Comparison of ENCODE assay signal across 34 cellular contexts in the genomic region with DNA sequence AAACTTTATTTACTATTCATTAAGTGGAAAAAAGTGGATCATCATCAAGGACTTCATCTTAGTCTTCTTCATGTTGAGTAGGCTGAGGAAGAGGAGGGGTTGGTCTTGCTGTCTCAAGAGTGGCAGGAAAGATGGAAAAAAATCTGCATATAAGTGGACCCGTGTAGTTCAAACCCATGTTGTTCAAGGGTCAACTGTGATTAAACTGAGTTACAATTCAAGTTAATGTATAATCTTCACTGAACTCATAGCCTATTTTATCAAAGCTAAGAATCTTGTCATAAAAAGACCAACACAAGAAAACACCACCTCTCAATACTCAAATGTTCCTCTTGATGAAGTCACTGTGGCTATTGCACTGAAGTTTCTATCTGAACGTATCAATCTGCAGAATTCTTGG.
"Had no signal": no experiment of that assay in that cellular context is flagged by ENCODE, and none has a peak within 500 bp of the region (broad histone marks: within the 10 kb centered on the region; RNA-seq: fewer than 3 reads in every experiment).

No MANE protein-coding gene starts in this region.

- DNase-seq: Karpas-422, Kasumi-1, KG1, MG63, MM.1S, MV-4-11, NCI-H1048, NCI-H1092, NCI-H1092 treated with DMSO at 0.1 percent for 48 hours, NCI-H1105, NCI-H1105 treated with DMSO at 0.1 percent for 48 hours, NCI-H1417, NCI-H1417 treated with DMSO at 0.1 percent for 48 hours, NCI-H1436, NCI-H1436 treated with DMSO at 0.1 percent for 48 hours, NCI-H146, NCI-H1694, NCI-H1694 treated with DMSO at 0.1 percent for 48 hours, NCI-H187, NCI-H187 treated with DMSO at 0.1 percent for 48 hours, NCI-H1930, NCI-H2029, NCI-H2029 treated with DMSO at 0.1 percent for 48 hours, NCI-H2081, NCI-H2081 treated with DMSO at 0.1 percent for 48 hours, NCI-H2107, NCI-H2171, NCI-H2171 treated with DMSO at 0.1 percent for 48 hours, NCI-H2227 treated with DMSO at 0.1 percent for 48 hours, NCI-H226, NCI-H345, NCI-H446, NCI-H446 treated with DMSO at 0.1 percent for 48 hours had no signal

- H3K36me3 ChIP-seq: MG63 had no signal

- H3K4me2 ChIP-seq: KMS-11 had no signal

- H3K27me3 ChIP-seq: MG63 had no signal

- H3K4me3 ChIP-seq: MG63 had no signal

- H3K9ac ChIP-seq: KMS-11 had no signal

- H3K27ac ChIP-seq: KMS-11 had no signal
